14 cellular contexts compared by ENCODE assay signal in the genomic region with DNA sequence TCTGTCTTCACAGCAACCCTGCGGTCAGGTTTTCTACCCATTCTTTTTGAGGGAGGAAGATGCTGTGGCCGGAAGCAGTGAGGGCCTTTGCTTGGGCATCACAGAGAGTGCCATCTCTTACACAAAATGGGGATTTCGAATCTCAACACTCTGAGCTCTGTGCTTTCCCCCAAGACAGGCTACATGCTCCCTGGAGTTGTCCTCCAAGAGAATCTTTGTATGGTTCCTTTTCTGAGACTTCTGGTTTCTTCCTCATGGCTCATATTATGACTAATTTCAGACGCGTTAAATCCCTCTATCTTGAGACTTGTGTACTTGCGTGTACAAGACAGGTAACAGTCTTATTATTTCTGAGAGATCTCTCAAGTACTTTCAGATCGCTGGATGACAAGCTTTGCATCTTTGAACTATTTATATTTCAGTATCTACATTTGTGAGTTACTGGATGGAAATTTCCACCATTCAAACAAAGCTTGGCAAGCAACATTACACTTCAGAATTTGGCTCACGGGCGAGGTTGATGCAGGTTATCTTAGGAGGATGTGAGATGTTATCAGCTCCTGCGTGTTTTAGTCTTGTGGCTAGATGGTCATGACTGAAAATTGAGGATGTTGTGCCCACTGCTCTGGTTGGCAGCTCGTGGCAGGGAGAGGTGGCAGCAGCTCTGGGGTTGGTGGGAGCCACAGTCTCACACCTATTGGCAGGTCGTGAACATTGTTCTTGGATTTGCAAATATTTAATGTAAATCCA. TPM values are rescaled to one million over a fixed set of nuclear protein-coding genes. Genes with fewer than 3 reads are reported as not detected.
DNase-seq lines count a peak whose midpoint lies in the region; ATAC-seq and TF ChIP-seq lines count a peak whose summit lies in the region.
"Had no signal": no experiment of that assay in that cellular context is flagged by ENCODE, and none has a peak within 500 bp of the region (broad histone marks: within the 10 kb centered on the region; RNA-seq: fewer than 3 reads in every experiment).

No MANE protein-coding gene starts in this region.

- no peaks in the 10 kb centered on the region for H3K9me3 ChIP-seq in DND-41 (ENCODE audit: insufficient read depth, low read length, severe bottlenecking)
- H3K9me3 ChIP-seq in neural cell (ENCODE audit: low read length): no peaks in the 10 kb centered on the region
- H3K9me3 ChIP-seq: suprapubic skin had no signal

- H3K79me2 ChIP-seq in DND-41 (ENCODE audit: insufficient read depth, low read length) (peaks cover 80% of the 10 kb centered on the region), neural cell (replicated peaks; ENCODE audit: insufficient read depth, low read length) (peaks cover 7% of the 10 kb centered on the region)

- H3K36me3 ChIP-seq in DND-41 (ENCODE audit: insufficient read depth, low read length) (no peaks in the 10 kb centered on the region; the same call in 1 of the 2 replicates), neural cell (ENCODE audit: insufficient read depth, low read length) (no peaks in the 10 kb centered on the region)
- H3K36me3 ChIP-seq: suprapubic skin had no signal

- H2AFZ ChIP-seq in DND-41 (ENCODE audit: low read depth, low read length) (no peak overlapping the region), neural cell (ENCODE audit: low read depth, low read length) (no peak overlapping the region)

- H3K4me1 ChIP-seq in DND-41 (ENCODE audit: insufficient read depth, low read length): peaks cover 59% of the 10 kb centered on the region

- no peak for TF ChIP-seq CTCF in DND-41 (IDR thresholded peaks at IDR 0.05; ENCODE audit: borderline replicate concordance, extremely low read depth, low read length, poor library complexity, severe bottlenecking)
- no peak for TF ChIP-seq CTCF in neural cell (IDR thresholded peaks at IDR 0.05; ENCODE audit: poor library complexity, severe bottlenecking)

- no peak for TF ChIP-seq EP300 in neural cell (conservative IDR thresholded peaks at IDR 0.05; ENCODE audit: poor library complexity, severe bottlenecking)

- DNase-seq in DND-41 (peak; percentile 47), T follicular helper cell (ENCODE audit: low read depth) (peak; percentile 56), activated gamma-delta T cell (lab: John Stamatoyannopoulos, UW) (peak; percentile 18), NCI-H748 (lab: John Stamatoyannopoulos, UW; ENCODE audit: unreplicated experiment) (no peak), NCI-H526 (lab: John Stamatoyannopoulos, UW) (no peak)
- DNase-seq: amniotic stem cell, IMR-90, NCI-H345 had no signal

- no peak overlapping the region for H3K4me3 ChIP-seq in DND-41 (ENCODE audit: low read depth in 1 of 2, low read length in 2 of 2)
- H3K4me3 ChIP-seq in neural cell (ENCODE audit: low read length): peak overlapping the region; percentile 8
- H3K4me3 ChIP-seq: suprapubic skin had no signal

- peak overlapping the region; percentile 43 for H3K27ac ChIP-seq in DND-41 (ENCODE audit: low read length)
- no peak overlapping the region for H3K27ac ChIP-seq in neural cell (ENCODE audit: low read length)
- H3K27ac ChIP-seq: epithelial cell of prostate, suprapubic skin had no signal

- no peaks in the 10 kb centered on the region for H3F3A ChIP-seq in neural cell (ENCODE audit: insufficient read depth, low read length, poor library complexity, severe bottlenecking)

- no peaks in the 10 kb centered on the region for H3K9me2 ChIP-seq in neural cell (ENCODE audit: insufficient read depth, low read length)

- H4K20me1 ChIP-seq in DND-41 (ENCODE audit: insufficient read depth, low read length) (peaks cover 8% of the 10 kb centered on the region; the same call in 1 of the 2 replicates), neural cell (ENCODE audit: insufficient read depth) (no peaks in the 10 kb centered on the region)

- H3K9ac ChIP-seq in DND-41 (ENCODE audit: low read depth, low read length) (peak overlapping the region; percentile 23), neural cell (ENCODE audit: low read length) (no peak overlapping the region)

- no peaks in the 10 kb centered on the region for H3K27me3 ChIP-seq in DND-41 (ENCODE audit: insufficient read depth, low read length, poor library complexity)
- no peaks in the 10 kb centered on the region for H3K27me3 ChIP-seq in neural cell (ENCODE audit: insufficient read depth, low read depth, low read length)
- H3K27me3 ChIP-seq: suprapubic skin had no signal

- peak; percentile 24; the same call in 2 of the 3 replicates for ATAC-seq in DND-41 (ENCODE audit: insufficient read depth, low read depth)
- no peak for ATAC-seq in HG03139 (IDR thresholded peaks at IDR 0.05; ENCODE audit: unreplicated experiment)
- no peak for ATAC-seq in GM19023 (IDR thresholded peaks at IDR 0.05; ENCODE audit: unreplicated experiment)
- ATAC-seq: SK-N-SH treated with all-trans-retinoic acid at 6 μM for 48 hours had no signal

- no peak for TF ChIP-seq RAD21 in neural cell (conservative IDR thresholded peaks at IDR 0.05)

- peak overlapping the region; percentile 14; the same call in 1 of the 2 replicates for H3K4me2 ChIP-seq in DND-41 (ENCODE audit: insufficient read depth, low read length)
- no peak overlapping the region for H3K4me2 ChIP-seq in neural cell (ENCODE audit: low read length)

TF ChIP-seq in neural cell, 6 proteins besides CTCF, POLR2A, EP300 and RAD21:
- no peak for TF ChIP-seq SMC3 (conservative IDR thresholded peaks at IDR 0.05; ENCODE audit: poor library complexity)
- TF ChIP-seq, protein P1, sequence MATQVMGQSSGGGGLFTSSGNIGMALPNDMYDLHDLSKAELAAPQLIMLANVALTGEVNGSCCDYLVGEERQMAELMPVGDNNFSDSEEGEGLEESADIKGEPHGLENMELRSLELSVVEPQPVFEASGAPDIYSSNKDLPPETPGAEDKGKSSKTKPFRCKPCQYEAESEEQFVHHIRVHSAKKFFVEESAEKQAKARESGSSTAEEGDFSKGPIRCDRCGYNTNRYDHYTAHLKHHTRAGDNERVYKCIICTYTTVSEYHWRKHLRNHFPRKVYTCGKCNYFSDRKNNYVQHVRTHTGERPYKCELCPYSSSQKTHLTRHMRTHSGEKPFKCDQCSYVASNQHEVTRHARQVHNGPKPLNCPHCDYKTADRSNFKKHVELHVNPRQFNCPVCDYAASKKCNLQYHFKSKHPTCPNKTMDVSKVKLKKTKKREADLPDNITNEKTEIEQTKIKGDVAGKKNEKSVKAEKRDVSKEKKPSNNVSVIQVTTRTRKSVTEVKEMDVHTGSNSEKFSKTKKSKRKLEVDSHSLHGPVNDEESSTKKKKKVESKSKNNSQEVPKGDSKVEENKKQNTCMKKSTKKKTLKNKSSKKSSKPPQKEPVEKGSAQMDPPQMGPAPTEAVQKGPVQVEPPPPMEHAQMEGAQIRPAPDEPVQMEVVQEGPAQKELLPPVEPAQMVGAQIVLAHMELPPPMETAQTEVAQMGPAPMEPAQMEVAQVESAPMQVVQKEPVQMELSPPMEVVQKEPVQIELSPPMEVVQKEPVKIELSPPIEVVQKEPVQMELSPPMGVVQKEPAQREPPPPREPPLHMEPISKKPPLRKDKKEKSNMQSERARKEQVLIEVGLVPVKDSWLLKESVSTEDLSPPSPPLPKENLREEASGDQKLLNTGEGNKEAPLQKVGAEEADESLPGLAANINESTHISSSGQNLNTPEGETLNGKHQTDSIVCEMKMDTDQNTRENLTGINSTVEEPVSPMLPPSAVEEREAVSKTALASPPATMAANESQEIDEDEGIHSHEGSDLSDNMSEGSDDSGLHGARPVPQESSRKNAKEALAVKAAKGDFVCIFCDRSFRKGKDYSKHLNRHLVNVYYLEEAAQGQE (IDR thresholded peaks at IDR 0.05; ENCODE audit: borderline replicate concordance): no peak
- TF ChIP-seq TAF1 (IDR thresholded peaks at IDR 0.05; ENCODE audit: low read depth): no peak
- no peak for TF ChIP-seq EZH2 (IDR thresholded peaks at IDR 0.05; ENCODE audit: borderline replicate concordance, insufficient read depth, low read length, poor library complexity, severe bottlenecking)
- TF ChIP-seq MXI1 (conservative IDR thresholded peaks at IDR 0.05; ENCODE audit: poor library complexity, severe bottlenecking): no peak
- TF ChIP-seq POLR2AphosphoS5 (IDR thresholded peaks at IDR 0.05): no peak

RNA-seq across cellular contexts. Expression of a gene that starts 19.4 kb away (rescaled TPM):
- polyA plus RNA-seq in neural cell: 14.2 and 17.1 TPM in 2 replicates
- 33.4 and 38.4 TPM in 2 replicates for polyA minus RNA-seq in neural cell

Comparison
In these comparisons a context has a peak if more than half of its experiments do, and no peak if none do; other contexts are left out.
1. DNase-seq: peak in DND-41 (single experiment), T follicular helper cell (single experiment) and activated gamma-delta T cell (single experiment); none in NCI-H748 (single experiment) and NCI-H526 (0 of 2).